11 cellular contexts compared by ENCODE assay signal in genomic region chr12:46798648-46799047, GRCh38.
"Had no signal": no experiment of that assay in that cellular context is flagged by ENCODE, and none has a peak within 500 bp of the region (broad histone marks: within the 10 kb centered on the region; RNA-seq: fewer than 3 reads in every experiment).

No MANE protein-coding gene starts in this region.

- DNase-seq: GM23248, GOT3, H7, H9, HCEC 1CT, HFFc6 had no signal

- ATAC-seq: GM23338, HCT116 had no signal

- H3K4me2 ChIP-seq: GM23338 had no signal

- H3K4me1 Mint-ChIP-seq: GM23338, H9 had no signal

- H3K4me3 Mint-ChIP-seq: GM23338, H9, HFFc6 had no signal

- FAIRE-seq: H1, H54 had no signal

- H2AFZ ChIP-seq: GM23248, GM23338 had no signal

- H3K9me3 ChIP-seq: HAP-1 had no signal

- H3K27ac ChIP-seq: GM23248 had no signal

- H3K27ac Mint-ChIP-seq: GM23338, H9, HFFc6 had no signal

- H3K4me3 ChIP-seq: GM23248, GM23338, HAP-1 had no signal

- H3K9ac ChIP-seq: GM23248 had no signal

- H3K36me3 ChIP-seq: HAP-1 had no signal

- H3K4me1 ChIP-seq: HAP-1 had no signal
